15 cellular contexts compared by ENCODE assay signal in genomic region chr14:91255026-91255695, GRCh38. TPM values are rescaled to one million over a fixed set of nuclear protein-coding genes. Genes with fewer than 3 reads are reported as not detected.
A peak's percentile ranks its signal among the peaks of the same experiment; 100 is the strongest.
DNase-seq lines count a peak whose midpoint lies in the region; ATAC-seq lines count a peak whose summit lies in the region.
"Had no signal": no experiment of that assay in that cellular context is flagged by ENCODE, and none has a peak within 500 bp of the region (broad histone marks: within the 10 kb centered on the region; RNA-seq: fewer than 3 reads in every experiment).

No MANE protein-coding gene starts in this region.

- peak overlapping the region; percentile 93 for H3K27ac Mint-ChIP-seq in activated naive CD8-positive, alpha-beta T cell treated with anti-CD3 and anti-CD28 coated beads, Interleukin-2, amount 10 ng/mL, durations not matched to agents 7 days and 5 days
- no peak overlapping the region for H3K27ac Mint-ChIP-seq in activated naive CD8-positive, alpha-beta T cell treated with anti-CD3 and anti-CD28 coated beads for 36 hours
- H3K27ac Mint-ChIP-seq: stimulated activated naive B cell treated with anti-CD40 and anti-IgM and Interleukin-4, amounts not matched to agents 10 μg/mL and 1 μg/mL and 100 μg/mL, for 72 hours had no signal

- H3K9ac ChIP-seq in stomach smooth muscle (ENCODE audit: low read length in 2 of 2) = no peak overlapping the region

- no peaks in the 10 kb centered on the region for H3K9me3 ChIP-seq in effector memory CD4-positive, alpha-beta T cell (ENCODE audit: control insufficient read depth, low read length)
- H3K9me3 ChIP-seq in stomach smooth muscle (ENCODE audit: control insufficient read depth in 2 of 2, low read length in 2 of 2) = no peaks in the 10 kb centered on the region
- H3K9me3 ChIP-seq: MG63 had no signal

- peak overlapping the region; percentile 55 for H3K4me3 Mint-ChIP-seq in activated naive CD8-positive, alpha-beta T cell treated with anti-CD3 and anti-CD28 coated beads, Interleukin-2, amount 10 ng/mL, durations not matched to agents 7 days and 5 days
- no peak overlapping the region for H3K4me3 Mint-ChIP-seq in activated naive CD8-positive, alpha-beta T cell treated with anti-CD3 and anti-CD28 coated beads for 36 hours

- no peaks in the 10 kb centered on the region for H3K27me3 Mint-ChIP-seq in activated naive CD8-positive, alpha-beta T cell treated with anti-CD3 and anti-CD28 coated beads, Interleukin-2, amount 10 ng/mL, durations not matched to agents 7 days and 5 days
- no peaks in the 10 kb centered on the region for H3K27me3 Mint-ChIP-seq in activated naive CD8-positive, alpha-beta T cell treated with anti-CD3 and anti-CD28 coated beads for 36 hours
- H3K27me3 Mint-ChIP-seq: memory B cell; stimulated activated naive B cell treated with anti-CD40 and anti-IgM and Interleukin-4, amounts not matched to agents 10 μg/mL and 1 μg/mL and 100 μg/mL, for 72 hours had no signal

- H3K36me3 ChIP-seq in effector memory CD4-positive, alpha-beta T cell (ENCODE audit: control insufficient read depth, insufficient read depth, low read length) = no peaks in the 10 kb centered on the region
- no peaks in the 10 kb centered on the region for H3K36me3 ChIP-seq in stomach smooth muscle (ENCODE audit: control insufficient read depth in 2 of 2, insufficient read depth in 2 of 2, low read length in 2 of 2)
- H3K36me3 ChIP-seq: cardiac muscle cell, MG63 had no signal

- no peak for ATAC-seq in activated naive CD8-positive, alpha-beta T cell treated with anti-CD3 and anti-CD28 coated beads, Interleukin-2, amount 10 ng/mL, durations not matched to agents 7 days and 5 days (ENCODE audit: low read depth)
- no peak for ATAC-seq in HG02642 (IDR thresholded peaks at IDR 0.05; ENCODE audit: poor library complexity, unreplicated experiment)
- no peak for ATAC-seq in GM21360 (IDR thresholded peaks at IDR 0.05; ENCODE audit: unreplicated experiment)
- ATAC-seq: stimulated activated naive B cell treated with anti-CD40 and anti-IgM and Interleukin-4, amounts not matched to agents 10 μg/mL and 1 μg/mL and 100 μg/mL, for 72 hours had no signal

- peak overlapping the region; percentile 78 for H3K27ac ChIP-seq in effector memory CD4-positive, alpha-beta T cell (ENCODE audit: insufficient read depth, low read length, poor library complexity, severe bottlenecking)
- H3K27ac ChIP-seq in stomach smooth muscle (ENCODE audit: low read length) = peak overlapping the region; percentile 11
- H3K27ac ChIP-seq: C4-2B, cardiac muscle cell, HL-60 had no signal

- H3K9me3 Mint-ChIP-seq in activated naive CD8-positive, alpha-beta T cell treated with anti-CD3 and anti-CD28 coated beads, Interleukin-2, amount 10 ng/mL, durations not matched to agents 7 days and 5 days = no peaks in the 10 kb centered on the region
- no peaks in the 10 kb centered on the region for H3K9me3 Mint-ChIP-seq in activated naive CD8-positive, alpha-beta T cell treated with anti-CD3 and anti-CD28 coated beads for 36 hours
- H3K9me3 Mint-ChIP-seq: memory B cell; stimulated activated naive B cell treated with anti-CD40 and anti-IgM and Interleukin-4, amounts not matched to agents 10 μg/mL and 1 μg/mL and 100 μg/mL, for 72 hours had no signal

- no peak for DNase-seq in activated naive CD8-positive, alpha-beta T cell treated with anti-CD3 and anti-CD28 coated beads, Interleukin-2, amount 10 ng/mL, durations not matched to agents 7 days and 5 days
- no peak for DNase-seq in activated naive CD8-positive, alpha-beta T cell treated with anti-CD3 and anti-CD28 coated beads for 36 hours
- DNase-seq in NCI-H524 treated with DMSO at 0.1 percent for 48 hours (lab: John Stamatoyannopoulos, UW) = peak; percentile 37
- no peak for DNase-seq in effector memory CD4-positive, alpha-beta T cell
- DNase-seq in epidermal melanocyte (ENCODE audit: insufficient read length, low spot score) = no peak
- DNase-seq: MG63; NCI-H2227 treated with DMSO at 0.1 percent for 48 hours; stimulated activated naive B cell treated with anti-CD40 and anti-IgM and Interleukin-4, amounts not matched to agents 10 μg/mL and 1 μg/mL and 100 μg/mL, for 72 hours had no signal

- H3K27me3 ChIP-seq in effector memory CD4-positive, alpha-beta T cell (replicated peaks; ENCODE audit: control insufficient read depth, insufficient read depth, low read length, poor library complexity, severe bottlenecking) = no peaks in the 10 kb centered on the region
- no peaks in the 10 kb centered on the region for H3K27me3 ChIP-seq in stomach smooth muscle (ENCODE audit: control insufficient read depth in 1 of 2, insufficient read depth in 2 of 2, low read length in 2 of 2)
- H3K27me3 ChIP-seq: MG63 had no signal

- H3K36me3 Mint-ChIP-seq in activated naive CD8-positive, alpha-beta T cell treated with anti-CD3 and anti-CD28 coated beads, Interleukin-2, amount 10 ng/mL, durations not matched to agents 7 days and 5 days = peaks cover 12% of the 10 kb centered on the region
- H3K36me3 Mint-ChIP-seq in activated naive CD8-positive, alpha-beta T cell treated with anti-CD3 and anti-CD28 coated beads for 36 hours = peaks cover 15% of the 10 kb centered on the region
- H3K36me3 Mint-ChIP-seq: memory B cell; stimulated activated naive B cell treated with anti-CD40 and anti-IgM and Interleukin-4, amounts not matched to agents 10 μg/mL and 1 μg/mL and 100 μg/mL, for 72 hours had no signal

- no peak overlapping the region for H3K4me3 ChIP-seq in effector memory CD4-positive, alpha-beta T cell (ENCODE audit: insufficient read depth, low read depth, low read length, poor library complexity, severe bottlenecking)
- no peak overlapping the region for H3K4me3 ChIP-seq in stomach smooth muscle (ENCODE audit: low read length in 2 of 2)
- H3K4me3 ChIP-seq: cardiac muscle cell, MG63 had no signal

- H3K4me1 ChIP-seq in effector memory CD4-positive, alpha-beta T cell (ENCODE audit: control insufficient read depth, insufficient read depth, low read length, poor library complexity, severe bottlenecking) = peaks cover 54% of the 10 kb centered on the region
- H3K4me1 ChIP-seq in stomach smooth muscle (ENCODE audit: control insufficient read depth, insufficient read depth, low read length) = peaks cover 40% of the 10 kb centered on the region

- POLR2A ChIA-PET in activated naive CD8-positive, alpha-beta T cell treated with anti-CD3 and anti-CD28 coated beads, Interleukin-2, amount 10 ng/mL, durations not matched to agents 7 days and 5 days (lab: Charles Lee) = interaction anchor here (1.0 to 16.2 kb wide), 3 partner anchors 11 to 162 kb away, joined by 3 to 232 read pairs (median 32); partner anchors contain the start of genes CCDC88C and GPR68

- peaks cover 56% of the 10 kb centered on the region for H3K4me1 Mint-ChIP-seq in activated naive CD8-positive, alpha-beta T cell treated with anti-CD3 and anti-CD28 coated beads, Interleukin-2, amount 10 ng/mL, durations not matched to agents 7 days and 5 days
- H3K4me1 Mint-ChIP-seq in activated naive CD8-positive, alpha-beta T cell treated with anti-CD3 and anti-CD28 coated beads for 36 hours = peaks cover 59% of the 10 kb centered on the region

RNA-seq across cellular contexts. Expression of gene GPR68, which starts 10.7 kb away (rescaled TPM):
- total RNA-seq in activated naive CD8-positive, alpha-beta T cell treated with anti-CD3 and anti-CD28 coated beads, Interleukin-2, amount 10 ng/mL, durations not matched to agents 7 days and 5 days = 10 to 100 TPM; 23.0 to 28.0 TPM
- 10 to 100 TPM; 14.0 to 14.4 TPM for total RNA-seq in activated naive CD8-positive, alpha-beta T cell treated with anti-CD3 and anti-CD28 coated beads for 36 hours
